In the genomic region with DNA sequence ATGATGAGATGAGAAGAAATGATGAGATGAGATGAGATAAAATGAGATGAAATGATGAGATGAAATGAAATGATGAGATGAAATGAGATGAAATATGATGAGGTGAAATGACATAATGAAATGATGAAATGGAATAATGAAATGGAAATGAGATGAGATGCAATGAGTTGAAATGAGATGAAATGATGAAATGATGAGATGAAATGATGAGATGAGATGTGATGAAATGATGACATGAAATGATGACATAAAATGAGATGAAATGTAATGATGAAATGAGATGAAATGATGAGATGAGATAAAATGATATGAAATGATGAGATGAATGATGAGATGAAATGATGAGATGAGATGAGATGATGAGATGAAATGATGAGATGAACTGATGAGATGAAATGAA, we compare ENCODE assay signal across 5 cellular contexts.
A peak's percentile ranks its signal among the peaks of the same experiment; 100 is the strongest.
DNase-seq lines count a peak whose midpoint lies in the region; ATAC-seq, FAIRE-seq and TF ChIP-seq lines count a peak whose summit lies in the region.
"Not testable (repeated sequence)": the region's sequence is repeated elsewhere in the genome, so short reads cannot be mapped to it uniquely, and the experiment has no call there.

No MANE protein-coding gene starts in this region.

- not testable (repeated sequence) for H3K36me3 ChIP-seq in HEK293 (ENCODE audit: control insufficient read depth in 2 of 2, insufficient read depth in 1 of 2, low read length in 2 of 2); K562 (ENCODE audit: control insufficient read depth, insufficient read depth, low read length); HepG2 (replicated peaks in 1 of 2; ENCODE audit: control insufficient read depth in 1 of 2, insufficient read depth in 2 of 2, low read length in 2 of 2)

- in situ Hi-C loops in K562 (cut with MboI); HepG2 (cut with HindIII; ENCODE audit: extremely low pct_ligation_motif_present, low pct_unique_long_range_greater_than_20kb): not testable (repeated sequence)

- TF ChIP-seq RAD21 in K562 (CRISPR knock-in tag; conservative IDR thresholded peaks at IDR 0.05 in 1 of 2, IDR thresholded peaks at IDR 0.05 in 1 of 2); HepG2 (CRISPR knock-in tag; IDR thresholded peaks at IDR 0.05): not testable (repeated sequence)

- peak overlapping the region; percentile 37 for H3K27ac Mint-ChIP-seq in activated CD4-positive, alpha-beta T cell treated with anti-CD3 and anti-CD28 coated beads for 36 hours
- peak overlapping the region; percentile 59 for H3K27ac Mint-ChIP-seq in activated T-cell treated with anti-CD3 and anti-CD28 coated beads, Interleukin-2, amount 50 U/mL, for 72 hours

- H4K20me1 ChIP-seq in K562 (replicated peaks; ENCODE audit: control insufficient read depth, insufficient read depth, low read length); HepG2 (ENCODE audit: insufficient read depth, low read length): not testable (repeated sequence)

- not testable (repeated sequence) for H3K27me3 Mint-ChIP-seq in activated CD4-positive, alpha-beta T cell treated with anti-CD3 and anti-CD28 coated beads for 36 hours; activated T-cell treated with anti-CD3 and anti-CD28 coated beads, Interleukin-2, amount 50 U/mL, for 72 hours (ENCODE audit: low read depth)

- not testable (repeated sequence) for H3K9me3 ChIP-seq in HEK293 (ENCODE audit: control insufficient read depth, insufficient read depth, low read depth, low read length); K562 (replicated peaks; ENCODE audit: control insufficient read depth, insufficient read depth, low read depth, low read length); HepG2 (ENCODE audit: low read length)

- H3K9me3 Mint-ChIP-seq in activated CD4-positive, alpha-beta T cell treated with anti-CD3 and anti-CD28 coated beads for 36 hours (ENCODE audit: low read depth); activated T-cell treated with anti-CD3 and anti-CD28 coated beads, Interleukin-2, amount 50 U/mL, for 72 hours: not testable (repeated sequence)

- H3K4me2 ChIP-seq in K562 (ENCODE audit: insufficient read depth, low read length); HepG2 (ENCODE audit: low read depth, low read length): not testable (repeated sequence)

- TF ChIP-seq POLR2A in K562 (conservative IDR thresholded peaks at IDR 0.05); HepG2 (IDR thresholded peaks at IDR 0.05; ENCODE audit: insufficient read depth in 1 of 2, low read depth in 2 of 2, low read length in 2 of 2): not testable (repeated sequence)

- H3K36me3 Mint-ChIP-seq in activated CD4-positive, alpha-beta T cell treated with anti-CD3 and anti-CD28 coated beads for 36 hours (ENCODE audit: low read depth); activated T-cell treated with anti-CD3 and anti-CD28 coated beads, Interleukin-2, amount 50 U/mL, for 72 hours (ENCODE audit: insufficient read depth in 2 of 2): not testable (repeated sequence)

- FAIRE-seq in K562 (lab: Jason Lieb, UNC); HepG2 (lab: Jason Lieb, UNC): not testable (repeated sequence)

- not testable (repeated sequence) for H3K79me2 ChIP-seq in K562 (ENCODE audit: control insufficient read depth, insufficient read depth, low read length); HepG2 (ENCODE audit: insufficient read depth, low read length)

- not testable (repeated sequence) for TF ChIP-seq CTCF in HEK293 (tag by site-specific recombination; IDR thresholded peaks at IDR 0.05); K562 (IDR thresholded peaks at IDR 0.05 in 2 of 3, conservative IDR thresholded peaks at IDR 0.05 in 1 of 3; ENCODE audit: insufficient read depth in 2 of 3, low read depth in 1 of 3, low read length in 3 of 3); HepG2 (CRISPR knock-in tag; IDR thresholded peaks at IDR 0.05)

- not testable (repeated sequence) for H3K4me1 ChIP-seq in HEK293 (ENCODE audit: control insufficient read depth, insufficient read depth, low read length); K562 (replicated peaks in 1 of 2; ENCODE audit: control insufficient read depth in 2 of 2, insufficient read depth in 2 of 2, low read length in 2 of 2); HepG2 (ENCODE audit: insufficient read depth, low read length)

- not testable (repeated sequence) for H2AFZ ChIP-seq in K562 (ENCODE audit: low read depth, low read length); HepG2 (ENCODE audit: low read length)

- not testable (repeated sequence) for H3K9ac ChIP-seq in K562 (ENCODE audit: insufficient read depth in 1 of 2, low read depth in 2 of 2, low read length in 2 of 2); HepG2 (ENCODE audit: insufficient read depth, low read depth, low read length)

- H3K4me1 Mint-ChIP-seq in activated CD4-positive, alpha-beta T cell treated with anti-CD3 and anti-CD28 coated beads for 36 hours; activated T-cell treated with anti-CD3 and anti-CD28 coated beads, Interleukin-2, amount 50 U/mL, for 72 hours (ENCODE audit: low read depth): not testable (repeated sequence)

- TF ChIP-seq EP300 in K562 (IDR thresholded peaks at IDR 0.05; ENCODE audit: low read length); HepG2 (IDR thresholded peaks at IDR 0.05; ENCODE audit: low read depth in 2 of 2, low read length in 2 of 2); HepG2 (CRISPR knock-in tag; IDR thresholded peaks at IDR 0.05; ENCODE audit: borderline replicate concordance): not testable (repeated sequence)

- not testable (repeated sequence) for H3K4me3 Mint-ChIP-seq in activated CD4-positive, alpha-beta T cell treated with anti-CD3 and anti-CD28 coated beads for 36 hours; activated T-cell treated with anti-CD3 and anti-CD28 coated beads, Interleukin-2, amount 50 U/mL, for 72 hours

- intact Hi-C loops in activated CD4-positive, alpha-beta T cell treated with anti-CD3 and anti-CD28 coated beads for 36 hours (cut with DNase I, micrococcal nuclease); K562 (cut with micrococcal nuclease); HepG2 (cut with micrococcal nuclease; ENCODE audit: unreplicated experiment): not testable (repeated sequence)

- CTCF ChIA-PET in HEK293 (lab: Yijun Ruan, JAX); activated CD4-positive, alpha-beta T cell treated with anti-CD3 and anti-CD28 coated beads for 36 hours (lab: Charles Lee); K562 (lab: Yijun Ruan, JAX; ENCODE audit: low intra/inter-chr PET ratio); HepG2 (lab: Yijun Ruan, JAX; ENCODE audit: low intra/inter-chr PET ratio, low total read pairs): not testable (repeated sequence)

- H3K9me1 ChIP-seq in K562 (ENCODE audit: control insufficient read depth, insufficient read depth, low read length): not testable (repeated sequence)

- ATAC-seq in activated CD4-positive, alpha-beta T cell treated with anti-CD3 and anti-CD28 coated beads for 36 hours; activated T-cell treated with anti-CD3 and anti-CD28 coated beads, Interleukin-2, amount 50 U/mL, for 72 hours (replicated peaks in 1 of 2); K562; HepG2: not testable (repeated sequence)

- not testable (repeated sequence) for BruUV-seq in K562 (replicated peaks; lab: Mats Ljungman, UMichigan); HepG2 (replicated peaks; lab: Mats Ljungman, UMichigan)

- not testable (repeated sequence) for H3K4me3 ChIP-seq in HEK293 (ENCODE audit: low read depth, low read length); K562; HepG2 (replicated peaks in 1 of 3; ENCODE audit: insufficient read depth in 1 of 3, low read depth in 2 of 3, low read length in 3 of 3)

- H3K27me3 ChIP-seq in K562 (ENCODE audit: control insufficient read depth in 2 of 2, insufficient read depth in 2 of 2, low read length in 2 of 2); HepG2 (ENCODE audit: control insufficient read depth in 1 of 2, insufficient read depth in 2 of 2, low read length in 2 of 2): not testable (repeated sequence)

- POLR2A ChIA-PET in HEK293 (lab: Yijun Ruan, JAX); activated CD4-positive, alpha-beta T cell treated with anti-CD3 and anti-CD28 coated beads for 36 hours (lab: Charles Lee); K562 (lab: Yijun Ruan, JAX); HepG2 (lab: Yijun Ruan, JAX): not testable (repeated sequence)

- not testable (repeated sequence) for DNase-seq in activated CD4-positive, alpha-beta T cell treated with anti-CD3 and anti-CD28 coated beads for 36 hours; activated T-cell treated with anti-CD3 and anti-CD28 coated beads, Interleukin-2, amount 50 U/mL, for 72 hours; K562 (ENCODE audit: extremely low read depth in 1 of 4, low spot score in 3 of 4); HepG2 (ENCODE audit: low spot score)

- not testable (repeated sequence) for H3K27ac ChIP-seq in HEK293 (ENCODE audit: extremely low read depth, low read depth, low read length); K562 (ENCODE audit: extremely low read depth, low read depth, low read length); HepG2 (ENCODE audit: extremely low read length, insufficient read depth, low read length)

TF ChIP-seq in K562, 482 proteins besides CTCF, POLR2A, EP300 and RAD21 (continues in another document):
- TF ChIP-seq CEBPB (tag; IDR thresholded peaks at IDR 0.05) (peak; percentile 38; the same call in 1 of the 2 replicates), TRIM24 (IDR thresholded peaks at IDR 0.05) (peak; percentile 56 to 72; a peak in 2 of 4 replicates), MTA1 (IDR thresholded peaks at IDR 0.05; ENCODE audit: borderline replicate concordance) (0 out of 2 replicates have a peak, but pooled peaks have one; percentile 27)

TF ChIP-seq in HepG2, 621 proteins besides CTCF, POLR2A, EP300 and RAD21:
- TF ChIP-seq ATF7 (IDR thresholded peaks at IDR 0.05) (peak; percentile 92), CREB1 (IDR thresholded peaks at IDR 0.05) (peak; percentile 68; the same call in 1 of the 2 replicates)
- not testable (repeated sequence) for TF ChIP-seq ATF7, CREB1 (CRISPR knock-in tag; IDR thresholded peaks at IDR 0.05)
TF ChIP-seq in HepG2: peak in this region for 2; not testable (repeated sequence) for 619.
